ENCODE assay signal across 23 cellular contexts in the genomic region with DNA sequence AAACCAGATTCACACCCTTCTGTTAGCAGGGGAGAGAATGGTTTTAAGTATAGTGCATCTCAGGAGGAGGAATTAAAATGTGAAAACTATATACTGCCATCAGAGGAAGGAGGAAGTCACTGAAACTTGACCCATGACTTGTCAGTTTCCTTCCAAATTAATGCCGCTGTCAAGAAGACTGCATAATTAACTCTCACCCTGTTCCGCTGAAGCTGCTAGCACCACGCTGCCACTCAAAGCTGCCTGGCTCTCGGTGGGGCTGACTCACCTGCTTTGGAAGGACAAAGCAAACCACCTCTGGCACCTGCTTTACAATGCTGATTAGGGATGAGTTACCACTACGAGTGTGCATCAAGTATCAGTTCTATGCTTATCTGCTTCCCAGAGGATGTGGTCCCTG. TPM values are rescaled to one million over a fixed set of nuclear protein-coding genes. Genes with fewer than 3 reads are reported as not detected.
DNase-seq lines count a peak whose midpoint lies in the region; FAIRE-seq and TF ChIP-seq lines count a peak whose summit lies in the region.
"Had no signal": no experiment of that assay in that cellular context is flagged by ENCODE, and none has a peak within 500 bp of the region (broad histone marks: within the 10 kb centered on the region; RNA-seq: fewer than 3 reads in every experiment).

No MANE protein-coding gene starts in this region.

- H2AFZ ChIP-seq in endothelial cell of umbilical vein (ENCODE audit: low read depth, low read length): no peak overlapping the region
- H2AFZ ChIP-seq: neural progenitor cell had no signal

- BruUV-seq in endothelial cell of umbilical vein (replicated peaks; lab: Mats Ljungman, UMichigan): TSS peak; percentile 7

- H3K27me3 Mint-ChIP-seq in activated CD4-positive, alpha-beta T cell treated with anti-CD3 and anti-CD28 coated beads, Interleukin-2, amount 10 ng/mL, durations not matched to agents 7 days and 5 days: no peaks in the 10 kb centered on the region
- H3K27me3 Mint-ChIP-seq: B cell, IgD-negative memory B cell had no signal

- no peaks in the 10 kb centered on the region for H3K9me3 Mint-ChIP-seq in activated CD4-positive, alpha-beta T cell treated with anti-CD3 and anti-CD28 coated beads, Interleukin-2, amount 10 ng/mL, durations not matched to agents 7 days and 5 days
- H3K9me3 Mint-ChIP-seq: activated T-cell treated with anti-CD3 and anti-CD28 coated beads, Interleukin-2, amount 50 U/mL, for 72 hours; IgD-negative memory B cell; neural progenitor cell had no signal

- H3K27ac Mint-ChIP-seq in activated CD4-positive, alpha-beta T cell treated with anti-CD3 and anti-CD28 coated beads, Interleukin-2, amount 10 ng/mL, durations not matched to agents 7 days and 5 days: no peak overlapping the region
- H3K27ac Mint-ChIP-seq: activated T-cell treated with anti-CD3 and anti-CD28 coated beads, Interleukin-2, amount 50 U/mL, for 72 hours; B cell; IgD-negative memory B cell; neural progenitor cell had no signal

- no peaks in the 10 kb centered on the region for H3K9me3 ChIP-seq in endothelial cell of umbilical vein (replicated peaks; ENCODE audit: control insufficient read depth, insufficient read depth, low read length)
- H3K9me3 ChIP-seq in neutrophil: peaks cover 6% of the 10 kb centered on the region
- H3K9me3 ChIP-seq: left ventricle myocardium inferior, mucosa of descending colon had no signal

- TF ChIP-seq CTCF in endothelial cell of umbilical vein (IDR thresholded peaks at IDR 0.05; ENCODE audit: extremely low read depth in 1 of 2, insufficient read depth in 1 of 2, low read depth in 1 of 2, low read length in 2 of 2): no peak
- TF ChIP-seq CTCF in neutrophil (IDR thresholded peaks at IDR 0.05): no peak
- no peak for TF ChIP-seq CTCF in GM10248 (IDR thresholded peaks at IDR 0.05; ENCODE audit: control extremely low read depth, extremely low read depth, low read depth, missing control alignments)

- peaks cover 16 to 18% of the 10 kb centered on the region in 2 experiments for H3K36me3 ChIP-seq in endothelial cell of umbilical vein (ENCODE audit: control insufficient read depth in 2 of 2, extremely low read depth in 1 of 2, insufficient read depth in 2 of 2, low read length in 2 of 2)
- H3K36me3 ChIP-seq in neutrophil: peaks cover 100% of the 10 kb centered on the region

- H3K9ac ChIP-seq in endothelial cell of umbilical vein (replicated peaks; ENCODE audit: extremely low read depth, insufficient read depth, low read length): no peak overlapping the region
- H3K9ac ChIP-seq: neural progenitor cell had no signal

- peaks cover 57% of the 10 kb centered on the region for H3K36me3 Mint-ChIP-seq in activated CD4-positive, alpha-beta T cell treated with anti-CD3 and anti-CD28 coated beads, Interleukin-2, amount 10 ng/mL, durations not matched to agents 7 days and 5 days (ENCODE audit: low read depth)

- H3K27ac ChIP-seq in endothelial cell of umbilical vein (ENCODE audit: insufficient read depth, low read depth, low read length) (no peak overlapping the region), neutrophil (peak overlapping the region; percentile 6)
- H3K27ac ChIP-seq: HL-60, left ventricle myocardium inferior, neural progenitor cell had no signal

- no peaks in the 10 kb centered on the region for H4K20me1 ChIP-seq in endothelial cell of umbilical vein (replicated peaks; ENCODE audit: control insufficient read depth, extremely low read depth, insufficient read depth, low read length)

- peak in 2 of 3 experiments; percentile 9 to 44 for DNase-seq in NCI-H1417 (lab: John Stamatoyannopoulos, UW)
- no peak for DNase-seq in NCI-H1417 treated with DMSO at 0.1 percent for 48 hours (lab: John Stamatoyannopoulos, UW)
- peak; percentile 23 for DNase-seq in NCI-H1436 treated with DMSO at 0.1 percent for 48 hours (lab: John Stamatoyannopoulos, UW)
- no peak for DNase-seq in endothelial cell of umbilical vein (ENCODE audit: low read depth, low spot score)
- DNase-seq in activated CD4-positive, alpha-beta T cell treated with anti-CD3 and anti-CD28 coated beads, Interleukin-2, amount 10 ng/mL, durations not matched to agents 7 days and 5 days: no peak
- DNase-seq in GM10248 (ENCODE audit: extremely low spot score): no peak
- DNase-seq in AG08395 (ENCODE audit: low spot score): no peak
- DNase-seq: 8988T; activated naive CD4-positive, alpha-beta T cell treated with anti-CD3 and anti-CD28 coated beads, Interleukin-2, amount 50 U/mL, for 16 hours; activated T-cell treated with anti-CD3 and anti-CD28 coated beads, Interleukin-2, amount 50 U/mL, for 72 hours; Calu3; NCI-H1930; NCI-H446; NK-92 treated with Interleukin-12 subunit alpha and Interleukin-12 subunit beta, amount 100 ng/mL, for 24 hours had no signal

- FAIRE-seq in endothelial cell of umbilical vein (lab: Jason Lieb, UNC): no peak
- FAIRE-seq: GM18507, urothelium cell line had no signal

- no peaks in the 10 kb centered on the region for H3K4me1 Mint-ChIP-seq in activated CD4-positive, alpha-beta T cell treated with anti-CD3 and anti-CD28 coated beads, Interleukin-2, amount 10 ng/mL, durations not matched to agents 7 days and 5 days
- H3K4me1 Mint-ChIP-seq: B cell, IgD-negative memory B cell, neural progenitor cell had no signal

- POLR2A ChIA-PET in endothelial cell of umbilical vein (lab: Charles Lee): no interaction called here
- POLR2A ChIA-PET in activated CD4-positive, alpha-beta T cell treated with anti-CD3 and anti-CD28 coated beads, Interleukin-2, amount 10 ng/mL, durations not matched to agents 7 days and 5 days (lab: Charles Lee): no interaction called here
- POLR2A ChIA-PET in GM10248 (lab: Yijun Ruan, JAX): interaction anchor here (0.6 kb wide), 1 partner anchor 88 kb away, joined by 5 read pairs; no protein-coding TSS in a partner anchor

- H3K9me1 ChIP-seq in endothelial cell of umbilical vein (replicated peaks; ENCODE audit: control insufficient read depth, extremely low read depth, insufficient read depth, low read length): no peaks in the 10 kb centered on the region

- dilution Hi-C loops in endothelial cell of umbilical vein (cut with MboI; ENCODE audit: extremely low pct_ligation_motif_present, low sequenced_read_pairs): no loop called here

- intact Hi-C loops in endothelial cell of umbilical vein (cut with micrococcal nuclease): no loop called here

- H3K27me3 ChIP-seq in endothelial cell of umbilical vein (ENCODE audit: control insufficient read depth in 2 of 2, insufficient read depth in 2 of 2, low read length in 2 of 2): no peaks in the 10 kb centered on the region
- H3K27me3 ChIP-seq in neutrophil: no peaks in the 10 kb centered on the region
- H3K27me3 ChIP-seq: neural progenitor cell had no signal

- no peaks in the 10 kb centered on the region for H3K79me2 ChIP-seq in endothelial cell of umbilical vein (ENCODE audit: control insufficient read depth, insufficient read depth, low read length)

- no peak overlapping the region for H3K4me3 ChIP-seq in endothelial cell of umbilical vein (replicated peaks in 1 of 3; ENCODE audit: insufficient read depth in 1 of 3, low read depth in 1 of 3, low read length in 3 of 3)
- no peak overlapping the region for H3K4me3 ChIP-seq in neutrophil (ENCODE audit: low read depth in 1 of 2, low read length in 1 of 2)
- H3K4me3 ChIP-seq: left ventricle myocardium inferior, mucosa of descending colon, neural progenitor cell had no signal

- CTCF ChIA-PET in endothelial cell of umbilical vein (lab: Charles Lee) (no interaction called here), GM10248 (lab: Yijun Ruan, JAX) (no interaction called here)
- CTCF ChIA-PET in activated CD4-positive, alpha-beta T cell treated with anti-CD3 and anti-CD28 coated beads, Interleukin-2, amount 10 ng/mL, durations not matched to agents 7 days and 5 days (lab: Charles Lee): no interaction called here

- no peaks in the 10 kb centered on the region for H3K4me1 ChIP-seq in endothelial cell of umbilical vein (ENCODE audit: control insufficient read depth, extremely low read depth, insufficient read depth, low read length)
- H3K4me1 ChIP-seq in neutrophil (ENCODE audit: control insufficient read depth in 1 of 2, insufficient read depth in 1 of 2, low read depth in 1 of 2, low read length in 1 of 2): no peaks in the 10 kb centered on the region
- H3K4me1 ChIP-seq: left ventricle myocardium inferior, neural progenitor cell had no signal

- no peak overlapping the region for H3K4me3 Mint-ChIP-seq in activated CD4-positive, alpha-beta T cell treated with anti-CD3 and anti-CD28 coated beads, Interleukin-2, amount 10 ng/mL, durations not matched to agents 7 days and 5 days
- H3K4me3 Mint-ChIP-seq: activated T-cell treated with anti-CD3 and anti-CD28 coated beads, Interleukin-2, amount 50 U/mL, for 72 hours; B cell; IgD-negative memory B cell; neural progenitor cell had no signal

- no peak for TF ChIP-seq POLR2A in endothelial cell of umbilical vein (IDR thresholded peaks at IDR 0.05; ENCODE audit: low read depth, low read length)

- no peak overlapping the region for H3K4me2 ChIP-seq in endothelial cell of umbilical vein (ENCODE audit: insufficient read depth, low read length)
- H3K4me2 ChIP-seq: neural progenitor cell had no signal

TF ChIP-seq in endothelial cell of umbilical vein, 7 proteins besides CTCF, POLR2A, EP300 and RAD21 (continues in another document):
- TF ChIP-seq GATA2 (IDR thresholded peaks at IDR 0.05; ENCODE audit: insufficient read depth, insufficient read length, low read depth, low read length): no peak
- no peak for TF ChIP-seq POLR2AphosphoS5 (IDR thresholded peaks at IDR 0.05; ENCODE audit: insufficient read depth, low read depth, low read length)
- no peak for TF ChIP-seq MYC (IDR thresholded peaks at IDR 0.05; ENCODE audit: low read depth, low read length)
- TF ChIP-seq JUN (IDR thresholded peaks at IDR 0.05; ENCODE audit: borderline replicate concordance, insufficient read depth, insufficient read length, low read depth): no peak
- TF ChIP-seq EZH2 (IDR thresholded peaks at IDR 0.05; ENCODE audit: borderline replicate concordance, low read depth, low read length, severe bottlenecking): no peak
- TF ChIP-seq, protein P1, sequence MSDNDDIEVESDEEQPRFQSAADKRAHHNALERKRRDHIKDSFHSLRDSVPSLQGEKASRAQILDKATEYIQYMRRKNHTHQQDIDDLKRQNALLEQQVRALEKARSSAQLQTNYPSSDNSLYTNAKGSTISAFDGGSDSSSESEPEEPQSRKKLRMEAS (IDR thresholded peaks at IDR 0.05; ENCODE audit: insufficient read depth, insufficient read length): no peak

RNA-seq across cellular contexts. Expression of a gene that starts 37.8 kb away (rescaled TPM):
- 17.6 and 19.3 TPM in 2 replicates for total RNA-seq in endothelial cell of umbilical vein
- polyA plus RNA-seq in endothelial cell of umbilical vein: 26.7 and 33.7 TPM in 2 replicates
- 17.6 and 20.1 TPM in 2 replicates for polyA plus RNA-seq in endothelial cell of umbilical vein (2011; cell fraction: cytosol; rRNA removed)
- polyA plus RNA-seq in endothelial cell of umbilical vein (2011; cell fraction: nucleus; rRNA removed): 52.2 and 64.8 TPM in 2 replicates
- polyA plus RNA-seq in endothelial cell of umbilical vein (2012): 14.2 and 22.0 TPM in 2 replicates
- 66.0 and 94.4 TPM in 2 replicates for polyA minus RNA-seq in endothelial cell of umbilical vein
- polyA minus RNA-seq in endothelial cell of umbilical vein (2011; cell fraction: cytosol; rRNA and poly(A)+ RNA removed): not detected
- 44.3 and 83.8 TPM in 2 replicates for polyA minus RNA-seq in endothelial cell of umbilical vein (2011; cell fraction: nucleus; rRNA and poly(A)+ RNA removed)
- total RNA-seq in activated CD4-positive, alpha-beta T cell treated with anti-CD3 and anti-CD28 coated beads, Interleukin-2, amount 10 ng/mL, durations not matched to agents 7 days and 5 days: 10 to 100 TPM; 16.1 to 17.1 TPM

Comparison
In these comparisons a context has a peak if more than half of its experiments do, and no peak if none do; other contexts are left out.
1. DNase-seq: peak in NCI-H1417 (2 of 3) and NCI-H1436 treated with DMSO at 0.1 percent for 48 hours (single experiment); none in NCI-H1417 treated with DMSO at 0.1 percent for 48 hours (single experiment), endothelial cell of umbilical vein (single experiment), activated CD4-positive, alpha-beta T cell treated with anti-CD3 and anti-CD28 coated beads, Interleukin-2, amount 10 ng/mL, durations not matched to agents 7 days and 5 days (single experiment), GM10248 (single experiment) and AG08395 (single experiment).